9 cellular contexts compared by ENCODE assay signal in genomic region chr21:42234026-42234425, GRCh38. TPM values are rescaled to one million over a fixed set of nuclear protein-coding genes. Genes with fewer than 3 reads are reported as not detected.
DNase-seq lines count a peak whose midpoint lies in the region; ATAC-seq and TF ChIP-seq lines count a peak whose summit lies in the region.
"Had no signal": no experiment of that assay in that cellular context is flagged by ENCODE, and none has a peak within 500 bp of the region (broad histone marks: within the 10 kb centered on the region; RNA-seq: fewer than 3 reads in every experiment).

No MANE protein-coding gene starts in this region.

- H3K27me3 Mint-ChIP-seq in T-cell: no peaks in the 10 kb centered on the region

- ATAC-seq in T-cell (replicated peaks in 1 of 4) (no peak), right cardiac atrium (no peak), HG03342 (IDR thresholded peaks at IDR 0.05; ENCODE audit: unreplicated experiment) (no peak)

- TF ChIP-seq POLR2A in spleen (IDR thresholded peaks at IDR 0.05): no peak

- H3K4me3 Mint-ChIP-seq in T-cell: peak overlapping the region; percentile 38 to 86 (median 66)

- no peak for TF ChIP-seq CTCF in spleen (IDR thresholded peaks at IDR 0.05 in 8 of 11, conservative IDR thresholded peaks at IDR 0.05 in 3 of 11)

- peaks cover 6% of the 10 kb centered on the region for H3K36me3 Mint-ChIP-seq in T-cell

- H3K36me3 ChIP-seq in spleen: peaks cover 0 to 8% (median 0%) of the 10 kb centered on the region in 6 donors

- 38% methylated on average over 8 of the region's 8 CpGs for WGBS in right cardiac atrium
- WGBS in spleen, 5 donors: 42 to 67% (median 52%) methylated on average over 8 of the region's 8 CpGs

- CTCF ChIA-PET in T-cell (lab: Charles Lee): interaction anchor here in 1 of 2 donors (0.7 to 1.8 kb wide), 9 partner anchors 10 to 46 kb away, joined by 3 to 27 read pairs (median 7); no protein-coding TSS in a partner anchor

- H3K4me1 ChIP-seq in right cardiac atrium (ENCODE audit: control insufficient read depth, insufficient read depth, low read length) (peaks cover 32% of the 10 kb centered on the region), spleen (peaks cover 77 to 100% (median 97%) of the 10 kb centered on the region in 6 donors)

- peak overlapping the region; percentile 89 for H3K27ac ChIP-seq in right cardiac atrium (ENCODE audit: low read length)
- H3K27ac ChIP-seq in spleen: peak overlapping the region; percentile 36 to 93 (median 88)

- H3K9me3 Mint-ChIP-seq in T-cell: no peaks in the 10 kb centered on the region

- intact Hi-C loops in right cardiac atrium (cut with DNase I) (no loop called here), spleen (cut with DNase I; ENCODE audit: low total_unique reads) (no loop called here)

- H3K27ac Mint-ChIP-seq in T-cell: peak overlapping the region; percentile 69 to 78

- POLR2A ChIA-PET in T-cell (lab: Charles Lee): interaction anchor here (0.6 to 3.1 kb wide), 7 partner anchors 9 to 294 kb away, joined by 3 to 74 read pairs (median 4); partner anchors contain the start of gene ABCG1 (in 2 of the 2)

- H3K4me3 ChIP-seq in right cardiac atrium (ENCODE audit: low read length): peak overlapping the region; percentile 48
- H3K4me3 ChIP-seq in spleen: peak overlapping the region in 7 of 8 donors; percentile 34 to 68 (median 43)

- H3K9me3 ChIP-seq in right cardiac atrium (ENCODE audit: control insufficient read depth, low read length) (no peaks in the 10 kb centered on the region), spleen (no peaks in the 10 kb centered on the region)

- DNase-seq in HT-29 (ENCODE audit: low spot score) (peak; percentile 48), T-cell (no peak), right cardiac atrium (no peak), spleen (peak; percentile 73), DMS153 (lab: John Stamatoyannopoulos, UW) (no peak), KG1 (lab: John Stamatoyannopoulos, UW) (no peak)
- no peak for DNase-seq in stimulated activated CD4-positive, alpha-beta T cell treated with anti-CD3 and anti-CD28 coated beads, Interleukin-15, amount 100 ng/mL, for 24 hours
- DNase-seq: NCI-H446 treated with DMSO at 0.1 percent for 48 hours had no signal

- H3K27me3 ChIP-seq in right cardiac atrium (ENCODE audit: control insufficient read depth, insufficient read depth): no peaks in the 10 kb centered on the region
- H3K27me3 ChIP-seq in spleen (replicated peaks in 1 of 7): no peaks in the 10 kb centered on the region

- H3K4me1 Mint-ChIP-seq in T-cell: peaks cover 83 to 97% (median 94%) of the 10 kb centered on the region in 3 donors

RNA-seq across cellular contexts. Expression of gene ABCG1, which starts 15.1 kb away (rescaled TPM):
- 2.6 and 5.7 TPM in 2 replicates for total RNA-seq in HT-29 (2014; rRNA removed; shearing (Covaris generic))
- total RNA-seq in T-cell: 10 to 100 TPM in 2 of 5 donors, 1 to 10 TPM in 3; 4.1 to 51.1 (median 6.2) TPM
- 10 to 100 TPM in 1 of 4 donors, 1 to 10 TPM in 3; 3.6 to 11.5 (median 5.8) TPM for total RNA-seq in right cardiac atrium
- polyA plus RNA-seq in right cardiac atrium: 5.7 TPM
- 100 to 1,000 TPM in 5 of 7 donors, 10 to 100 TPM in 2; 76.7 to 143 (median 103) TPM for total RNA-seq in spleen
- polyA plus RNA-seq in spleen: 10 to 100 TPM; 14.6 to 17.0 (median 15.6) TPM

Comparison
In these comparisons a context has a peak if more than half of its experiments do, and no peak if none do; other contexts are left out.
1. DNase-seq: peak in HT-29 (single experiment) and spleen (single experiment); none in T-cell (0 of 34), right cardiac atrium (0 of 3), stimulated activated CD4-positive, alpha-beta T cell treated with anti-CD3 and anti-CD28 coated beads, Interleukin-15, amount 100 ng/mL, for 24 hours (single experiment), DMS153 (single experiment) and KG1 (single experiment).